Comparison of ENCODE assay signal across 8 cellular contexts in genomic region chr5:171420429-171421231, GRCh38. TPM values are rescaled to one million over a fixed set of nuclear protein-coding genes. Genes with fewer than 3 reads are reported as not detected.
A peak's percentile ranks its signal among the peaks of the same experiment; 100 is the strongest.
DNase-seq lines count a peak whose midpoint lies in the region; ATAC-seq and TF ChIP-seq lines count a peak whose summit lies in the region.

No MANE protein-coding gene starts in this region.

- no peak for DNase-seq in activated naive CD4-positive, alpha-beta T cell treated with anti-CD3 and anti-CD28 coated beads, Interleukin-2, amount 50 U/mL, for 16 hours
- DNase-seq in ascending aorta (ENCODE audit: low spot score in 2 of 2) = peak; percentile 27 to 91
- no peak for DNase-seq in iPS DF 6.9 (ENCODE audit: low read depth, low spot score)
- DNase-seq in retina = peak; percentile 69

- H3K4me3 ChIP-seq in ascending aorta (peak overlapping the region; percentile 59 to 65), iPS DF 6.9 (ENCODE audit: low read length) (peak overlapping the region; percentile 25; the same call in 1 of the 2 replicates)

- H3K9me3 Mint-ChIP-seq in activated naive CD4-positive, alpha-beta T cell treated with anti-CD3 and anti-CD28 coated beads, Interleukin-2, amount 50 U/mL, for 24 hours = no peaks in the 10 kb centered on the region

- H3K27ac ChIP-seq in ascending aorta (peak overlapping the region; percentile 31 to 39), iPS DF 6.9 (ENCODE audit: low read length) (no peak overlapping the region)

- H3K36me3 ChIP-seq in ascending aorta = no peaks in the 10 kb centered on the region
- H3K36me3 ChIP-seq in iPS DF 6.9 (ENCODE audit: control insufficient read depth, insufficient read depth, low read length) = no peaks in the 10 kb centered on the region

- H3K4me3 Mint-ChIP-seq in activated naive CD4-positive, alpha-beta T cell treated with anti-CD3 and anti-CD28 coated beads, Interleukin-2, amount 50 U/mL, for 24 hours = peak overlapping the region; percentile 80

- peaks cover 13% of the 10 kb centered on the region for H3K4me1 Mint-ChIP-seq in activated naive CD4-positive, alpha-beta T cell treated with anti-CD3 and anti-CD28 coated beads, Interleukin-2, amount 50 U/mL, for 24 hours

- H3K27me3 Mint-ChIP-seq in activated naive CD4-positive, alpha-beta T cell treated with anti-CD3 and anti-CD28 coated beads, Interleukin-2, amount 50 U/mL, for 24 hours = peaks cover 6% of the 10 kb centered on the region

- ATAC-seq in HG03442 (IDR thresholded peaks at IDR 0.05; ENCODE audit: unreplicated experiment) (no peak), GM19395 (IDR thresholded peaks at IDR 0.05; ENCODE audit: unreplicated experiment) (no peak), GM18498 (IDR thresholded peaks at IDR 0.05; ENCODE audit: unreplicated experiment) (no peak)

- no peak for TF ChIP-seq CTCF in ascending aorta (IDR thresholded peaks at IDR 0.05)

- peaks cover 14 to 15% of the 10 kb centered on the region in 2 donors for H3K4me1 ChIP-seq in ascending aorta
- H3K4me1 ChIP-seq in iPS DF 6.9 (ENCODE audit: control insufficient read depth, insufficient read depth, low read length) = peaks cover 6% of the 10 kb centered on the region; the same call in 1 of the 2 replicates

- no peaks in the 10 kb centered on the region for H3K36me3 Mint-ChIP-seq in activated naive CD4-positive, alpha-beta T cell treated with anti-CD3 and anti-CD28 coated beads, Interleukin-2, amount 50 U/mL, for 24 hours

- intact Hi-C loops in ascending aorta (cut with DNase I) = loop anchor here (2.0 to 5.0 kb wide), 5 partner anchors 30 to 622 kb away; no protein-coding TSS in a partner anchor

- H3K9me3 ChIP-seq in ascending aorta = no peaks in the 10 kb centered on the region
- no peaks in the 10 kb centered on the region for H3K9me3 ChIP-seq in iPS DF 6.9 (ENCODE audit: control insufficient read depth, insufficient read depth, low read length)

- H3K27ac Mint-ChIP-seq in activated naive CD4-positive, alpha-beta T cell treated with anti-CD3 and anti-CD28 coated beads, Interleukin-2, amount 50 U/mL, for 24 hours = no peak overlapping the region

- WGBS in iPS DF 6.9 (ENCODE audit: insufficient coverage, insufficient read length) = no CpG with 5 or more reads among the region's 65 CpGs

- H3K27me3 ChIP-seq in ascending aorta (no peaks in the 10 kb centered on the region), iPS DF 6.9 (ENCODE audit: control insufficient read depth, insufficient read depth, low read length) (peaks cover 19% of the 10 kb centered on the region; the same call in 1 of the 2 replicates)

RNA-seq across cellular contexts. Expression of gene FGF18, which starts 1.2 kb away (rescaled TPM):
- 6.9 TPM for total RNA-seq in ascending aorta

RNA-seq across cellular contexts. Expression of gene NPM1, which starts 33.0 kb away (rescaled TPM):
- 269 TPM for total RNA-seq in ascending aorta

Comparison
In these comparisons a context has a peak if more than half of its experiments do, and no peak if none do; other contexts are left out.
1. DNase-seq: peak in ascending aorta (2 of 2) and retina (single experiment); none in activated naive CD4-positive, alpha-beta T cell treated with anti-CD3 and anti-CD28 coated beads, Interleukin-2, amount 50 U/mL, for 16 hours (single experiment) and iPS DF 6.9 (single experiment).